In the genomic region with DNA sequence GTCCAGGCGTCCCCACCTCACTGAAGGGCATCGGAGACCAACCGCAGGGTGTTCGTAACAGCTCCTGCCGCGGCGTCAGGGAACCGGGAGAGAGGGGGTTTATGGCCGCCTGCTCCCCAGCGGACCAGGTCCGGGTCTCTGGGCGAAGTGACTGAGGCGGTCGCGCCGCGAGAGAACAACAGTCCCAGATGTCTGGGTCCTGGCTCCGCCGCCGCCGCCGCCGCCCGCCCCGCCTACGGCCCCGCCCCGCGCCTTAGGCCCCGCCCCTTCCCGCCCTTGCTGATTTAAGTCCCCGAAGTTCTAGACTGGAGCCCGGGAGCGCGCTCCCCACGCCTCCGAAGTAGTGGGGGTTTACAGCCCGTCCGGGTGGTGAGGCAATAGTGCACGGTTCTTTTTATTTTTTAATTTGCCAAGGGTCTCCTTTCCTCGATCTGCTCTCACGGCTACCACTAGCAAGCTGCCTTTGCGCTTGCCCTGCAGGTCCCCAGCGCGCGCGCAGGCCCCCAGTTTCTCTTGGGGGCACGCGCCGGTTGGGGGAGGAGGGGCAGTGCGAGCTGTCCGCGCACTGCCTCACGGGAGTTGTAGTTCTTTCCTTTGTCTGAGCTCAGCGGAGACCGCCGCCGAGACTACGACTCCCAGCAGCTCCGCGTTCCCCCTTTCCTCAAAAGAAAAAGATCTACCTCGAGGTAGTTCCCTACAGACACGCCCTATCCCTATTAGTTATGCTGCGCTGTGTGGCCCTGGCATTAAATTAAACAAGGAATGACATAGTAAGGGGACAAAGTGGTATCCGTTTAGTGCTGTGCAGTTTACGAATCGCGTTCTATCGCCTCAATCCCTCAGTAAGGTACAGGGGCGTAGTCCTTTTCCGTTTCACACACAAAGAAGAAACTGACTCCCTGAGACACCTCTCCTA, we compare ENCODE assay signal across 8 cellular contexts. TPM values are rescaled to one million over a fixed set of nuclear protein-coding genes. Genes with fewer than 3 reads are reported as not detected.
A peak's percentile ranks its signal among the peaks of the same experiment; 100 is the strongest.
DNase-seq lines count a peak whose midpoint lies in the region; ATAC-seq and TF ChIP-seq lines count a peak whose summit lies in the region.

A gene (minus strand): TSS at position 190 of the 916 bp plus-strand sequence. CDS start 272 bp downstream, outside the sequence.

- H3K27ac Mint-ChIP-seq in activated B cell treated with CpG ODN at 0.5 μM for 24 hours, result peak within 1 kb of the TSS; percentile 97

- peak within 1 kb of the TSS; percentile 100 for H3K4me3 Mint-ChIP-seq in activated B cell treated with CpG ODN at 0.5 μM for 24 hours

- H3K9me3 Mint-ChIP-seq in activated B cell treated with CpG ODN at 0.5 μM for 24 hours, result no peaks in the 10 kb centered on the region

- peak within 1 kb of the TSS; percentile 62 for H3K4me3 ChIP-seq in AG09309 (ENCODE audit: control insufficient read depth, low read depth, low read length)

- CTCF ChIA-PET in activated B cell treated with CpG ODN at 0.5 μM for 24 hours (lab: Charles Lee), result interaction anchor here (0.6 to 1.6 kb wide), 5 partner anchors 9 to 1607 kb away, joined by 3 to 15 read pairs (median 6); a partner anchor contains a TSS

- POLR2A ChIA-PET in activated B cell treated with CpG ODN at 0.5 μM for 24 hours (lab: Charles Lee), result interaction anchor here (0.8 to 4.1 kb wide), 7 partner anchors 10 to 637 kb away, joined by 3 to 22 read pairs (median 4); a partner anchor contains a TSS

- intact Hi-C loops in activated B cell treated with CpG ODN at 0.5 μM for 24 hours (cut with micrococcal nuclease), result loop anchor here (1.0 to 10.0 kb wide), 10 partner anchors 10 to 996 kb away; a partner anchor contains a TSS

- no peak for TF ChIP-seq CTCF in AG09309 (IDR thresholded peaks at IDR 0.05; ENCODE audit: control insufficient read depth, insufficient read depth, low read depth, low read length, missing control alignments)
- no peak for TF ChIP-seq CTCF in activated B cell treated with CpG ODN at 0.5 μM for 24 hours (IDR thresholded peaks at IDR 0.05)

- peaks cover 8% of the 10 kb centered on the region for H3K36me3 Mint-ChIP-seq in activated B cell treated with CpG ODN at 0.5 μM for 24 hours (ENCODE audit: low read depth)

- peaks cover 7% of the 10 kb centered on the region for H3K4me1 Mint-ChIP-seq in activated B cell treated with CpG ODN at 0.5 μM for 24 hours

- no peaks in the 10 kb centered on the region for H3K27me3 Mint-ChIP-seq in activated B cell treated with CpG ODN at 0.5 μM for 24 hours

- DNase-seq in AG09309 (ENCODE audit: low read depth) (peak; percentile 57), NCI-H226 (peak; percentile 91), activated B cell treated with CpG ODN at 0.5 μM for 24 hours (peak; percentile 88), inferior parietal cortex (ENCODE audit: extremely low spot score) (peak; percentile 95), smooth muscle cell of the brain vasculature (ENCODE audit: low read depth, low spot score) (peak; percentile 88)
- peak; percentile 92 for DNase-seq in central memory CD4-positive, alpha-beta T cell

- ATAC-seq in GM19023 (IDR thresholded peaks at IDR 0.05; ENCODE audit: unreplicated experiment), result peak; percentile 96
- peak; percentile 96 for ATAC-seq in HG03196 (IDR thresholded peaks at IDR 0.05; ENCODE audit: unreplicated experiment)
- ATAC-seq in activated B cell treated with CpG ODN at 0.5 μM for 24 hours (ENCODE audit: low read depth), result peak; percentile 87

RNA-seq across cellular contexts. Expression of the gene that starts here (rescaled TPM):
- total RNA-seq in activated B cell treated with CpG ODN at 0.5 μM for 24 hours, result 3.5 and 3.8 TPM in 2 replicates

Comparison
In these comparisons a context has a peak if more than half of its experiments do, and no peak if none do; other contexts are left out.
1. Peak in every context shown above with its lines: DNase-seq, ATAC-seq and H3K4me3 ChIP-seq.